Comparison of ENCODE assay signal across 8 cellular contexts in genomic region chr12:120199025-120199424, GRCh38. TPM values are rescaled to one million over a fixed set of nuclear protein-coding genes. Genes with fewer than 3 reads are reported as not detected.
A peak's percentile ranks its signal among the peaks of the same experiment; 100 is the strongest.
DNase-seq lines count a peak whose midpoint lies in the region; ATAC-seq and TF ChIP-seq lines count a peak whose summit lies in the region.

No MANE protein-coding gene starts in this region.

- H3K27me3 Mint-ChIP-seq in activated T-cell treated with anti-CD3 and anti-CD28 coated beads, Interleukin-2, amount 50 U/mL, for 72 hours (ENCODE audit: low read depth): no peaks in the 10 kb centered on the region
- peaks cover 6% of the 10 kb centered on the region for H3K27me3 Mint-ChIP-seq in type B pancreatic cell

- peaks cover 0 to 43% (median 28%) of the 10 kb centered on the region in 9 donors for H3K36me3 ChIP-seq in heart right ventricle

- H3K27ac ChIP-seq in heart right ventricle: peak overlapping the region in 3 of 10 donors; percentile 80 to 92 (median 89)

- H3K9me3 ChIP-seq in heart right ventricle: no peaks in the 10 kb centered on the region
- H3K9me3 ChIP-seq in iPS-18c (ENCODE audit: control insufficient read depth, insufficient read depth, low read length): no peaks in the 10 kb centered on the region

- H3K4me3 Mint-ChIP-seq in activated T-cell treated with anti-CD3 and anti-CD28 coated beads, Interleukin-2, amount 50 U/mL, for 72 hours: peak overlapping the region; percentile 97 to 98
- peak overlapping the region; percentile 97 for H3K4me3 Mint-ChIP-seq in type B pancreatic cell

- H3K4me1 Mint-ChIP-seq in activated T-cell treated with anti-CD3 and anti-CD28 coated beads, Interleukin-2, amount 50 U/mL, for 72 hours (ENCODE audit: low read depth): peaks cover 62% of the 10 kb centered on the region
- H3K4me1 Mint-ChIP-seq in type B pancreatic cell (ENCODE audit: unreplicated experiment): peaks cover 15% of the 10 kb centered on the region

- peaks cover 3 to 63% (median 28%) of the 10 kb centered on the region in 9 donors for H3K4me1 ChIP-seq in heart right ventricle

- peaks cover 24 to 36% of the 10 kb centered on the region in 2 donors for H3K36me3 Mint-ChIP-seq in activated T-cell treated with anti-CD3 and anti-CD28 coated beads, Interleukin-2, amount 50 U/mL, for 72 hours (ENCODE audit: insufficient read depth in 2 of 2)
- peaks cover 28% of the 10 kb centered on the region for H3K36me3 Mint-ChIP-seq in type B pancreatic cell

- no peaks in the 10 kb centered on the region for H3K27me3 ChIP-seq in heart right ventricle

- no peaks in the 10 kb centered on the region for H3K9me3 Mint-ChIP-seq in activated T-cell treated with anti-CD3 and anti-CD28 coated beads, Interleukin-2, amount 50 U/mL, for 72 hours
- no peaks in the 10 kb centered on the region for H3K9me3 Mint-ChIP-seq in type B pancreatic cell

- ATAC-seq in heart right ventricle (no peak), Right ventricle myocardium superior (ENCODE audit: poor library complexity) (no peak)
- ATAC-seq in activated T-cell treated with anti-CD3 and anti-CD28 coated beads, Interleukin-2, amount 50 U/mL, for 72 hours (replicated peaks in 1 of 2): no peak

- intact Hi-C loops in heart right ventricle (cut with DNase I) (no loop called here), Right ventricle myocardium superior (cut with DNase I) (no loop called here)

- H3K27ac Mint-ChIP-seq in activated T-cell treated with anti-CD3 and anti-CD28 coated beads, Interleukin-2, amount 50 U/mL, for 72 hours: peak overlapping the region; percentile 100
- H3K27ac Mint-ChIP-seq in type B pancreatic cell: peak overlapping the region; percentile 98

- TF ChIP-seq CTCF in heart right ventricle (IDR thresholded peaks at IDR 0.05): no peak
- no peak for TF ChIP-seq CTCF in type B pancreatic cell (conservative IDR thresholded peaks at IDR 0.05)

- H3K4me3 ChIP-seq in heart right ventricle (peak overlapping the region in 7 of 10 donors; percentile 10 to 98 (median 85)), iPS-18c (ENCODE audit: insufficient read depth, low read depth, low read length) (peak overlapping the region; percentile 99)

- DNase-seq in heart right ventricle: no peak
- no peak for DNase-seq in Right ventricle myocardium superior
- no peak for DNase-seq in activated T-cell treated with anti-CD3 and anti-CD28 coated beads, Interleukin-2, amount 50 U/mL, for 72 hours
- DNase-seq in type B pancreatic cell (ENCODE audit: extremely low spot score, unreplicated experiment): no peak
- DNase-seq in GDM1 (lab: John Stamatoyannopoulos, UW): no peak
- DNase-seq in amygdala (lab: John Stamatoyannopoulos, UW): no peak
- DNase-seq in DMS153 treated with DMSO at 0.1 percent for 48 hours (lab: John Stamatoyannopoulos, UW; ENCODE audit: unreplicated experiment): no peak

- WGBS in heart right ventricle, 2 donors: 75 to 82% methylated on average over 7 of the region's 7 CpGs

RNA-seq across cellular contexts. Expression of gene RPLP0, which starts 1.9 kb away (rescaled TPM):
- 1,000 to 10,000 TPM in 1 of 10 donors, 100 to 1,000 TPM in 9; 578 to 1,255 (median 694) TPM for total RNA-seq in heart right ventricle
- 1,000 to 10,000 TPM in 1 of 2 donors, 100 to 1,000 TPM in 1; 852 to 3,129 TPM for polyA plus RNA-seq in heart right ventricle
- 693 TPM for total RNA-seq in Right ventricle myocardium superior
- 1,000 to 10,000 TPM; 4,846 to 5,223 TPM for total RNA-seq in activated T-cell treated with anti-CD3 and anti-CD28 coated beads, Interleukin-2, amount 50 U/mL, for 72 hours
- total RNA-seq in type B pancreatic cell (ENCODE audit: low replicate concordance): 2,585 and 2,806 TPM in 2 replicates

RNA-seq across cellular contexts. Expression of gene GCN1, which starts 4.5 kb away (rescaled TPM):
- total RNA-seq in heart right ventricle (10 to 100 TPM; 30.4 to 41.3 (median 35.0) TPM), Right ventricle myocardium superior (30.5 TPM), type B pancreatic cell (ENCODE audit: low replicate concordance) (114 and 130 TPM in 2 replicates)
- polyA plus RNA-seq in heart right ventricle: 10 to 100 TPM in 1 of 2 donors, 1 to 10 TPM in 1; 9.7 to 17.2 TPM
- total RNA-seq in activated T-cell treated with anti-CD3 and anti-CD28 coated beads, Interleukin-2, amount 50 U/mL, for 72 hours: 100 to 1,000 TPM in 1 of 2 donors, 10 to 100 TPM in 1; 93.1 to 106 TPM
